ENCODE assay signal across 10 cellular contexts in the genomic region with DNA sequence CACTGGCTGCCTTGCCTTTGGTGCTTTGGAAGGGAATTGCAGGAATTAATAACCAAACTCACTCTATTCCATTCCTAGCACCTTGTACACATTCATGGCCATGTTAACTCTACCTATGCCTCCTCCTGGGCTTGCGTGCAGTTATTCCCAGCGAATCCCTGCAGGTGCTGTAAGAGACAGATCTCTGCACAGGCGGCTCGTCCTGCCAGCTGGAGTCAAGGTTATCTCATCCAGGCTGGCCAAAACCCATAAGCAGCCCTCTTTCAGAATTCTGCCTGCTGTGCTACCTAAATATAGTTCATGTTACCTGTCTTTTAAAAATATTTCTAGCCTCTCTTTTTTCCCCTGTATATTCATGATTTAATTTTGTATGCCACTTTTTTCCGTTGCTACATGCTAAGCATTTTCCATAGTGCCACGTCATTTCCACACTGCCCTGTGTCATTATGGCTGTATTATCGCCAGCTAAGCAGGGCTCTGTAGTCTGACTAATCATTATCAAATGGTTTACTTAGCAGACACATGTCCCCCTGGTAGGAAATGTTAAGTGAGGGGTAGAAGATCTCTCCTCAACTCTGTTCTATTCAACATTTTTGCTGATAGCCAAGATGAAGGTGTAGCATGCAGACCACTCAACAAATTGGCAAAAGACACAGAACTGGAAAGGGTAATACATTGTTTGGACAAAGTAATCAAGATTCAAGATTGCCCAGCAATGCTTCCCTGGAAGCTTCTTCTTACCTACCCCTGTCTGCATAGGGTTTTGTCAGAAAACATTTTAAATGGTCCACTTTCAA.
DNase-seq lines count a peak whose midpoint lies in the region; FAIRE-seq and TF ChIP-seq lines count a peak whose summit lies in the region.
"Had no signal": no experiment of that assay in that cellular context is flagged by ENCODE, and none has a peak within 500 bp of the region (broad histone marks: within the 10 kb centered on the region; RNA-seq: fewer than 3 reads in every experiment).

No MANE protein-coding gene starts in this region.

- no peaks in the 10 kb centered on the region for H3K36me3 ChIP-seq in bronchial epithelial cell (ENCODE audit: control insufficient read depth, insufficient read depth, low read length)

- H3K4me3 ChIP-seq in bronchial epithelial cell (ENCODE audit: low read depth, low read length), result no peak overlapping the region

- no peak overlapping the region for H3K27ac Mint-ChIP-seq in activated T-helper 2 cell treated with anti-CD3 and anti-CD28 coated beads, Interferon-gamma antibody, Interleukin-2, Interleukin-4, amounts not matched to agents 10 μg/mL and 5 μg/mL and 100 μg/mL, durations not matched to agents 14 hours and 24 hours and 36 hours
- H3K27ac Mint-ChIP-seq: type B pancreatic cell had no signal

- peaks cover 45% of the 10 kb centered on the region for H3K4me1 Mint-ChIP-seq in activated T-helper 2 cell treated with anti-CD3 and anti-CD28 coated beads, Interferon-gamma antibody, Interleukin-2, Interleukin-4, amounts not matched to agents 10 μg/mL and 5 μg/mL and 100 μg/mL, durations not matched to agents 14 hours and 24 hours and 36 hours (ENCODE audit: low read depth)

- CTCF ChIA-PET in HEK293T (lab: Yijun Ruan, JAX), result no interaction called here

- peak; percentile 72 for FAIRE-seq in bronchial epithelial cell (lab: Jason Lieb, UNC)

- no peaks in the 10 kb centered on the region for H3K9me3 Mint-ChIP-seq in activated T-helper 2 cell treated with anti-CD3 and anti-CD28 coated beads, Interferon-gamma antibody, Interleukin-2, Interleukin-4, amounts not matched to agents 10 μg/mL and 5 μg/mL and 100 μg/mL, durations not matched to agents 14 hours and 24 hours and 36 hours
- H3K9me3 Mint-ChIP-seq: type B pancreatic cell had no signal

- peak; percentile 25 for DNase-seq in DMS53 (lab: John Stamatoyannopoulos, UW)
- DNase-seq in DMS53 treated with DMSO at 0.1 percent for 48 hours (lab: John Stamatoyannopoulos, UW; ENCODE audit: unreplicated experiment), result no peak
- DNase-seq in AG08395 (ENCODE audit: low spot score), result peak; percentile 33
- peak; percentile 17 for DNase-seq in NCI-H2227 treated with DMSO at 0.1 percent for 48 hours (lab: John Stamatoyannopoulos, UW)
- DNase-seq in bronchial epithelial cell (ENCODE audit: low read depth), result peak; percentile 66
- no peak for DNase-seq in NCI-H524 (lab: John Stamatoyannopoulos, UW)
- DNase-seq in HEK293T (ENCODE audit: extremely low spot score), result no peak
- DNase-seq in activated T-helper 2 cell treated with anti-CD3 and anti-CD28 coated beads, Interferon-gamma antibody, Interleukin-2, Interleukin-4, amounts not matched to agents 10 μg/mL and 5 μg/mL and 100 μg/mL, durations not matched to agents 14 hours and 24 hours and 36 hours (ENCODE audit: low spot score), result no peak
- DNase-seq: HCEC 1CT had no signal

- H3K27me3 Mint-ChIP-seq in activated T-helper 2 cell treated with anti-CD3 and anti-CD28 coated beads, Interferon-gamma antibody, Interleukin-2, Interleukin-4, amounts not matched to agents 10 μg/mL and 5 μg/mL and 100 μg/mL, durations not matched to agents 14 hours and 24 hours and 36 hours (ENCODE audit: low read depth), result no peaks in the 10 kb centered on the region

- H3K36me3 Mint-ChIP-seq in activated T-helper 2 cell treated with anti-CD3 and anti-CD28 coated beads, Interferon-gamma antibody, Interleukin-2, Interleukin-4, amounts not matched to agents 10 μg/mL and 5 μg/mL and 100 μg/mL, durations not matched to agents 14 hours and 24 hours and 36 hours (ENCODE audit: low read depth), result no peaks in the 10 kb centered on the region
- H3K36me3 Mint-ChIP-seq: type B pancreatic cell had no signal

- no peaks in the 10 kb centered on the region for H3K27me3 ChIP-seq in bronchial epithelial cell (ENCODE audit: control insufficient read depth, insufficient read depth, low read length)

- POLR2A ChIA-PET in HEK293T (lab: Yijun Ruan, JAX), result no interaction called here

- no peak for TF ChIP-seq CTCF in bronchial epithelial cell (IDR thresholded peaks at IDR 0.05; ENCODE audit: insufficient read depth, low read length, severe bottlenecking)

- intact Hi-C loops in activated T-helper 2 cell treated with anti-CD3 and anti-CD28 coated beads, Interferon-gamma antibody, Interleukin-2, Interleukin-4, amounts not matched to agents 10 μg/mL and 5 μg/mL and 100 μg/mL, durations not matched to agents 14 hours and 24 hours and 36 hours (cut with micrococcal nuclease), result no loop called here

- H3K4me3 Mint-ChIP-seq in activated T-helper 2 cell treated with anti-CD3 and anti-CD28 coated beads, Interferon-gamma antibody, Interleukin-2, Interleukin-4, amounts not matched to agents 10 μg/mL and 5 μg/mL and 100 μg/mL, durations not matched to agents 14 hours and 24 hours and 36 hours (ENCODE audit: low read depth), result no peak overlapping the region
- H3K4me3 Mint-ChIP-seq: type B pancreatic cell had no signal

TF ChIP-seq in HEK293T, 16 proteins besides CTCF, POLR2A, EP300 and RAD21:
- TF ChIP-seq BHLHE40 (IDR thresholded peaks at IDR 0.05; ENCODE audit: borderline replicate concordance) (no peak), HDGF (IDR thresholded peaks at IDR 0.05; ENCODE audit: borderline replicate concordance) (no peak), SP1 (IDR thresholded peaks at IDR 0.05) (no peak), NFRKB (IDR thresholded peaks at IDR 0.05) (no peak), FOXM1 (IDR thresholded peaks at IDR 0.05; ENCODE audit: borderline replicate concordance) (no peak), LEF1 (IDR thresholded peaks at IDR 0.05; ENCODE audit: borderline replicate concordance) (no peak)
- TF ChIP-seq, protein P1, sequence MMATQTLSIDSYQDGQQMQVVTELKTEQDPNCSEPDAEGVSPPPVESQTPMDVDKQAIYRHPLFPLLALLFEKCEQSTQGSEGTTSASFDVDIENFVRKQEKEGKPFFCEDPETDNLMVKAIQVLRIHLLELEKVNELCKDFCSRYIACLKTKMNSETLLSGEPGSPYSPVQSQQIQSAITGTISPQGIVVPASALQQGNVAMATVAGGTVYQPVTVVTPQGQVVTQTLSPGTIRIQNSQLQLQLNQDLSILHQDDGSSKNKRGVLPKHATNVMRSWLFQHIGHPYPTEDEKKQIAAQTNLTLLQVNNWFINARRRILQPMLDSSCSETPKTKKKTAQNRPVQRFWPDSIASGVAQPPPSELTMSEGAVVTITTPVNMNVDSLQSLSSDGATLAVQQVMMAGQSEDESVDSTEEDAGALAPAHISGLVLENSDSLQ (IDR thresholded peaks at IDR 0.05), result no peak

Comparison
In these comparisons a context has a peak if more than half of its experiments do, and no peak if none do; other contexts are left out.
1. DNase-seq: peak in DMS53 (single experiment), AG08395 (single experiment), NCI-H2227 treated with DMSO at 0.1 percent for 48 hours (single experiment) and bronchial epithelial cell (single experiment); none in DMS53 treated with DMSO at 0.1 percent for 48 hours (single experiment), NCI-H524 (0 of 2), HEK293T (single experiment) and activated T-helper 2 cell treated with anti-CD3 and anti-CD28 coated beads, Interferon-gamma antibody, Interleukin-2, Interleukin-4, amounts not matched to agents 10 μg/mL and 5 μg/mL and 100 μg/mL, durations not matched to agents 14 hours and 24 hours and 36 hours (single experiment).